ENCODE assay signal across 12 cellular contexts in genomic region chr6:136962661-136963060, GRCh38. TPM values are rescaled to one million over a fixed set of nuclear protein-coding genes. Genes with fewer than 3 reads are reported as not detected.
A peak's percentile ranks its signal among the peaks of the same experiment; 100 is the strongest.
DNase-seq lines count a peak whose midpoint lies in the region; ATAC-seq and TF ChIP-seq lines count a peak whose summit lies in the region.
"Had no signal": no experiment of that assay in that cellular context is flagged by ENCODE, and none has a peak within 500 bp of the region (broad histone marks: within the 10 kb centered on the region; RNA-seq: fewer than 3 reads in every experiment).

No MANE protein-coding gene starts in this region.

- no peak for TF ChIP-seq CTCF in endodermal cell (conservative IDR thresholded peaks at IDR 0.05)

- peak; percentile 63 for DNase-seq in KBM-7
- peak; percentile 54 for DNase-seq in NCI-H510A treated with DMSO at 0.1 percent for 48 hours (lab: John Stamatoyannopoulos, UW)
- no peak for DNase-seq in endodermal cell
- peak; percentile 33 for DNase-seq in pulmonary artery endothelial cell (ENCODE audit: low read depth, low spot score)
- no peak for DNase-seq in GM19240 (ENCODE audit: insufficient read length, low spot score)
- no peak for DNase-seq in hepatic stellate cell (ENCODE audit: low spot score)
- DNase-seq: activated naive CD4-positive, alpha-beta T cell treated with anti-CD3 and anti-CD28 coated beads, Interleukin-2, amount 10 ng/mL, durations not matched to agents 7 days and 5 days; MG63; stimulated activated naive B cell treated with anti-CD40 and anti-IgM and Interleukin-4, amounts not matched to agents 10 μg/mL and 1 μg/mL and 100 μg/mL, for 72 hours had no signal

- peak overlapping the region; percentile 27 for H3K27ac ChIP-seq in endodermal cell (ENCODE audit: low read depth, low read length)
- H3K27ac ChIP-seq: skin epidermis had no signal

- no peak overlapping the region for H3K4me3 ChIP-seq in endodermal cell (ENCODE audit: low read length)
- H3K4me3 ChIP-seq: MG63, skin epidermis had no signal

- peak overlapping the region; percentile 11 for H3K27ac Mint-ChIP-seq in endodermal cell
- H3K27ac Mint-ChIP-seq: activated naive CD4-positive, alpha-beta T cell treated with anti-CD3 and anti-CD28 coated beads, Interleukin-2, amount 10 ng/mL, durations not matched to agents 7 days and 5 days; stimulated activated naive B cell treated with anti-CD40 and anti-IgM and Interleukin-4, amounts not matched to agents 10 μg/mL and 1 μg/mL and 100 μg/mL, for 72 hours had no signal

- in situ Hi-C loops in KBM-7 (cut with MboI; ENCODE audit: low pct_unique_long_range_greater_than_20kb, low sequenced_read_pairs): no loop called here

- no peaks in the 10 kb centered on the region for H3K36me3 Mint-ChIP-seq in endodermal cell (ENCODE audit: low read depth)
- H3K36me3 Mint-ChIP-seq: activated naive CD4-positive, alpha-beta T cell treated with anti-CD3 and anti-CD28 coated beads, Interleukin-2, amount 10 ng/mL, durations not matched to agents 7 days and 5 days; stimulated activated naive B cell treated with anti-CD40 and anti-IgM and Interleukin-4, amounts not matched to agents 10 μg/mL and 1 μg/mL and 100 μg/mL, for 72 hours had no signal

- ATAC-seq in HG03469 (IDR thresholded peaks at IDR 0.05; ENCODE audit: unreplicated experiment) (no peak), GM18502 (IDR thresholded peaks at IDR 0.05; ENCODE audit: poor library complexity, unreplicated experiment) (no peak)
- ATAC-seq: stimulated activated naive B cell treated with anti-CD40 and anti-IgM and Interleukin-4, amounts not matched to agents 10 μg/mL and 1 μg/mL and 100 μg/mL, for 72 hours had no signal

- no peak overlapping the region for H3K4me3 Mint-ChIP-seq in endodermal cell
- H3K4me3 Mint-ChIP-seq: activated naive CD4-positive, alpha-beta T cell treated with anti-CD3 and anti-CD28 coated beads, Interleukin-2, amount 10 ng/mL, durations not matched to agents 7 days and 5 days; stimulated activated naive B cell treated with anti-CD40 and anti-IgM and Interleukin-4, amounts not matched to agents 10 μg/mL and 1 μg/mL and 100 μg/mL, for 72 hours had no signal

- no peaks in the 10 kb centered on the region for H3K9me3 Mint-ChIP-seq in endodermal cell
- H3K9me3 Mint-ChIP-seq: activated naive CD4-positive, alpha-beta T cell treated with anti-CD3 and anti-CD28 coated beads, Interleukin-2, amount 10 ng/mL, durations not matched to agents 7 days and 5 days; stimulated activated naive B cell treated with anti-CD40 and anti-IgM and Interleukin-4, amounts not matched to agents 10 μg/mL and 1 μg/mL and 100 μg/mL, for 72 hours had no signal

- peaks cover 50% of the 10 kb centered on the region for H3K4me1 Mint-ChIP-seq in endodermal cell
- H3K4me1 Mint-ChIP-seq: activated naive CD4-positive, alpha-beta T cell treated with anti-CD3 and anti-CD28 coated beads, Interleukin-2, amount 10 ng/mL, durations not matched to agents 7 days and 5 days had no signal

- no peaks in the 10 kb centered on the region for H3K9me3 ChIP-seq in endodermal cell (ENCODE audit: control insufficient read depth, low read length)
- H3K9me3 ChIP-seq: MG63 had no signal

- no peaks in the 10 kb centered on the region for H3K36me3 ChIP-seq in endodermal cell (ENCODE audit: control insufficient read depth, insufficient read depth, low read length)
- H3K36me3 ChIP-seq: MG63 had no signal

- H3K27me3 ChIP-seq in endodermal cell (ENCODE audit: control insufficient read depth, insufficient read depth, low read length, poor library complexity, severe bottlenecking): no peaks in the 10 kb centered on the region
- H3K27me3 ChIP-seq: MG63 had no signal

- H3K4me1 ChIP-seq in endodermal cell (ENCODE audit: control insufficient read depth, insufficient read depth, low read length): no peaks in the 10 kb centered on the region

- no peak overlapping the region for H3K9ac ChIP-seq in endodermal cell (ENCODE audit: extremely low read depth, low read length, poor library complexity, severe bottlenecking)

- H3K27me3 Mint-ChIP-seq in endodermal cell (ENCODE audit: insufficient read depth): peaks cover 2% of the 10 kb centered on the region

- WGBS in endodermal cell (ENCODE audit: insufficient coverage in 1 of 2, insufficient read length in 1 of 2), 2 experiments: 55 to 100% methylated on average over 1 to 4 of the region's 4 CpGs

RNA-seq across cellular contexts. Expression of gene SLC35D3, which starts 40.6 kb away (rescaled TPM):
- total RNA-seq in endodermal cell (under 1 TPM in 1 of 2 donors, not detected in 1; 0.44 TPM), pulmonary artery endothelial cell (not detected in 2 replicates)
- polyA plus RNA-seq in endodermal cell (2013, experiment 1 of 2): not detected
- polyA plus RNA-seq in endodermal cell (2013, experiment 2 of 2): not detected

Comparison
In these comparisons a context has a peak if more than half of its experiments do, and no peak if none do; other contexts are left out.
1. DNase-seq: peak in KBM-7 (single experiment), NCI-H510A treated with DMSO at 0.1 percent for 48 hours (single experiment) and pulmonary artery endothelial cell (single experiment); none in endodermal cell (single experiment), GM19240 (single experiment) and hepatic stellate cell (single experiment).